In the genomic region with DNA sequence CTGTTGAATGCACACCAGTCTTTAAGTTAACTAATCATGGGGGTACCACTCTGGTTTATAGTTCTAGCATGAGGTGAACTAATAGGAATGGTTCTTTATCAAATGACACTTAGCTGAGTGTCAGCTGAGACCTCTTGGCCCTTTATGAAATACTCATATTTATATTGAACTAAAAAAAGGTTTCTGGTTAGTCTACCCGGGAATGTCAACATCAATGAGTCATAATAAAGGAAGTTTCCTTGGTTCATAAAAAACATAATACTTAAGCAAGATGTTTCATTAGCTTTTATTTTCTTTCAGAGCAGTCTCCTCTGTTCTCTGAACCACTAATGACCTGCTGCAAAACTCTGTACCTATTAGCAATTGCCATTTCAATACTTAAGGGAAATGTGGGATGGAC, we compare ENCODE assay signal across 13 cellular contexts. TPM values are rescaled to one million over a fixed set of nuclear protein-coding genes. Genes with fewer than 3 reads are reported as not detected.
DNase-seq lines count a peak whose midpoint lies in the region; ATAC-seq and TF ChIP-seq lines count a peak whose summit lies in the region.
"Had no signal": no experiment of that assay in that cellular context is flagged by ENCODE, and none has a peak within 500 bp of the region (broad histone marks: within the 10 kb centered on the region; RNA-seq: fewer than 3 reads in every experiment).

No MANE protein-coding gene starts in this region.

- no peaks in the 10 kb centered on the region for H3K4me1 Mint-ChIP-seq in activated T-cell treated with anti-CD3 and anti-CD28 coated beads, Interleukin-2, amount 50 U/mL, for 72 hours (ENCODE audit: low read depth)

- no peaks in the 10 kb centered on the region for H3K9me3 Mint-ChIP-seq in activated T-cell treated with anti-CD3 and anti-CD28 coated beads, Interleukin-2, amount 50 U/mL, for 72 hours

- ATAC-seq in Right ventricle myocardium inferior (peak; percentile 39), left lung (peak; percentile 83), GM19351 (IDR thresholded peaks at IDR 0.05; ENCODE audit: unreplicated experiment) (no peak)
- no peak for ATAC-seq in activated T-cell treated with anti-CD3 and anti-CD28 coated beads, Interleukin-2, amount 50 U/mL, for 72 hours (replicated peaks in 1 of 2)

- H3K27ac ChIP-seq in coronary artery (peak overlapping the region; percentile 55 to 83), left lung (peak overlapping the region; percentile 54 to 79), vagina (peak overlapping the region; percentile 65)

- TF ChIP-seq POLR2A in vagina (IDR thresholded peaks at IDR 0.05): no peak

- H3K4me1 ChIP-seq in left lung: peaks cover 34 to 69% of the 10 kb centered on the region in 2 donors
- peaks cover 68% of the 10 kb centered on the region for H3K4me1 ChIP-seq in vagina

- no peaks in the 10 kb centered on the region for H3K36me3 Mint-ChIP-seq in activated T-cell treated with anti-CD3 and anti-CD28 coated beads, Interleukin-2, amount 50 U/mL, for 72 hours (ENCODE audit: insufficient read depth in 2 of 2)

- H3K27me3 ChIP-seq in left lung (no peaks in the 10 kb centered on the region), vagina (no peaks in the 10 kb centered on the region)

- no peak for DNase-seq in Right ventricle myocardium inferior (ENCODE audit: missing footprints)
- no peak for DNase-seq in cardiac septum (ENCODE audit: low spot score)
- DNase-seq in coronary artery (ENCODE audit: low spot score): no peak
- no peak for DNase-seq in left lung
- DNase-seq in vagina (ENCODE audit: extremely low spot score in 2 of 2): no peak
- DNase-seq in activated gamma-delta T cell (lab: John Stamatoyannopoulos, UW): no peak
- no peak for DNase-seq in activated T-cell treated with anti-CD3 and anti-CD28 coated beads, Interleukin-2, amount 50 U/mL, for 72 hours
- DNase-seq: KBM-7; mesendoderm; NCI-H524 treated with DMSO at 0.1 percent for 48 hours; stimulated activated CD4-positive, alpha-beta T cell treated with anti-CD3 and anti-CD28 coated beads, Interleukin-2, amount 100 ng/mL, for 24 hours had no signal

- H3K27me3 Mint-ChIP-seq in activated T-cell treated with anti-CD3 and anti-CD28 coated beads, Interleukin-2, amount 50 U/mL, for 72 hours (ENCODE audit: low read depth): peaks cover 22% of the 10 kb centered on the region

- TF ChIP-seq CTCF in coronary artery (IDR thresholded peaks at IDR 0.05) (no peak), left lung (IDR thresholded peaks at IDR 0.05) (no peak), vagina (IDR thresholded peaks at IDR 0.05) (no peak)

- peaks cover 0 to 3% of the 10 kb centered on the region in 2 donors for H3K36me3 ChIP-seq in left lung
- no peaks in the 10 kb centered on the region for H3K36me3 ChIP-seq in vagina

- H3K4me3 ChIP-seq in coronary artery (peak overlapping the region; percentile 25), left lung (no peak overlapping the region), vagina (no peak overlapping the region)

- H3K4me3 Mint-ChIP-seq in activated T-cell treated with anti-CD3 and anti-CD28 coated beads, Interleukin-2, amount 50 U/mL, for 72 hours: no peak overlapping the region

- intact Hi-C loops in Right ventricle myocardium inferior (cut with DNase I): loop anchor here (5.0 kb wide), 1 partner anchor 1491 kb away; no protein-coding TSS in a partner anchor
- intact Hi-C loops in cardiac septum (cut with DNase I): no loop called here
- intact Hi-C loops in left lung (cut with DNase I): no loop called here
- intact Hi-C loops in vagina (cut with DNase I): no loop called here

- H3K9me3 ChIP-seq in left lung (no peaks in the 10 kb centered on the region), vagina (no peaks in the 10 kb centered on the region)

- no peak overlapping the region for H3K27ac Mint-ChIP-seq in activated T-cell treated with anti-CD3 and anti-CD28 coated beads, Interleukin-2, amount 50 U/mL, for 72 hours

RNA-seq across cellular contexts. Expression of gene DAB2, which starts 13.7 kb away (rescaled TPM):
- total RNA-seq in Right ventricle myocardium inferior: 41.9 TPM
- 28.7 TPM for total RNA-seq in cardiac septum
- 100 to 1,000 TPM; 159 to 162 TPM for total RNA-seq in left lung
- 60.4 TPM for total RNA-seq in vagina
- total RNA-seq in activated T-cell treated with anti-CD3 and anti-CD28 coated beads, Interleukin-2, amount 50 U/mL, for 72 hours: not detected

RNA-seq across cellular contexts. Expression of gene C9, which starts 46.8 kb away (rescaled TPM):
- not detected for total RNA-seq in Right ventricle myocardium inferior
- not detected for total RNA-seq in cardiac septum
- total RNA-seq in left lung: under 1 TPM in 1 of 2 donors, not detected in 1; 0.58 TPM
- not detected for total RNA-seq in vagina
- not detected for total RNA-seq in activated T-cell treated with anti-CD3 and anti-CD28 coated beads, Interleukin-2, amount 50 U/mL, for 72 hours
- total RNA-seq: urinary bladder had no signal

Comparison
In these comparisons a context has a peak if more than half of its experiments do, and no peak if none do; other contexts are left out.
1. ATAC-seq: peak in Right ventricle myocardium inferior (single experiment) and left lung (single experiment); none in activated T-cell treated with anti-CD3 and anti-CD28 coated beads, Interleukin-2, amount 50 U/mL, for 72 hours (0 of 2) and GM19351 (single experiment).
2. RNA of gene DAB2, which starts 13.7 kb away (total RNA-seq): 159 to 162 TPM in left lung, 60.4 TPM in vagina (single experiment), 41.9 TPM in Right ventricle myocardium inferior (single experiment) and 28.7 TPM in cardiac septum (single experiment); not detected in activated T-cell treated with anti-CD3 and anti-CD28 coated beads, Interleukin-2, amount 50 U/mL, for 72 hours; every median in the first group is over 10 times any median in the second.
3. Peak in every context shown above with its lines, with median percentiles within 50 percentile points of each other: H3K27ac ChIP-seq.